Comparison of ENCODE assay signal across 14 cellular contexts in the genomic region with DNA sequence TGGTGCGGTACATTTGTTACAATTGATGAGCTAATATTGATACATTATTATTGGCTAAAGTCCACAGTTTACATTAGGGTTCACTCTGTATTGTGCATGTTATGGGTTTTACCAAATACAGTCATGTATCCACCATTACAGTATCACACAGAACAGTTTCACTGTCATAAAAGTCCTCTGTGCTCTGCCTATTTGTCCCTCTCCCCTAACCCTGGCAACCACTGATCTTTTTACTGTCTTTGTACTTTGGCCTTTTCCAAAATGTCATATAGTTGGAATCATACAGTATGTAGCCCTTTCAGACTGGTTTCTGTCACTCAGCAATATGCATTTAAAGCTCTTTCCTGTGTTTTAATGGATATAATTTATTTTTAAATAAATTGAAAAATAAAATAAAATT.
DNase-seq lines count a peak whose midpoint lies in the region; ATAC-seq and TF ChIP-seq lines count a peak whose summit lies in the region.
"Had no signal": no experiment of that assay in that cellular context is flagged by ENCODE, and none has a peak within 500 bp of the region (broad histone marks: within the 10 kb centered on the region; RNA-seq: fewer than 3 reads in every experiment).

No MANE protein-coding gene starts in this region.

- H3K79me2 ChIP-seq in osteoblast (ENCODE audit: insufficient read depth, low read length), result no peaks in the 10 kb centered on the region

- POLR2A ChIA-PET in WTC11 (lab: Charles Lee), result no interaction called here
- POLR2A ChIA-PET in CD8-positive, alpha-beta T cell (lab: Charles Lee), result no interaction called here

- no peak overlapping the region for H3K4me3 ChIP-seq in osteoblast (ENCODE audit: insufficient read depth, low read length)
- H3K4me3 ChIP-seq in CD8-positive, alpha-beta T cell (ENCODE audit: low read depth, low read length), result no peak overlapping the region
- H3K4me3 ChIP-seq: BLaER1 treated with 17β-estradiol and CSF1 and Interleukin-3, amounts not matched to agents 10 nM and 100 nM; HAP-1 had no signal

- H3K36me3 ChIP-seq in osteoblast (ENCODE audit: insufficient read depth, low read length), result no peaks in the 10 kb centered on the region
- H3K36me3 ChIP-seq in CD8-positive, alpha-beta T cell (ENCODE audit: insufficient read depth, low read length), result no peaks in the 10 kb centered on the region
- H3K36me3 ChIP-seq: BLaER1 treated with 17β-estradiol and CSF1 and Interleukin-3, amounts not matched to agents 10 nM and 100 nM; HAP-1 had no signal

- H3K27ac Mint-ChIP-seq in WTC11, result no peak overlapping the region
- H3K27ac Mint-ChIP-seq in dendritic cell treated with granulocyte-macrophage colony-stimulating factor and Interleukin-4, amounts not matched to agents 40 ng/mL and 50 ng/mL, for 4 days, result peak overlapping the region; percentile 47
- H3K27ac Mint-ChIP-seq in CD8-positive, alpha-beta T cell, result no peak overlapping the region
- H3K27ac Mint-ChIP-seq: B cell; CD8-positive, alpha-beta memory T cell had no signal

- no peak overlapping the region for H3K4me2 ChIP-seq in osteoblast (ENCODE audit: insufficient read depth, low read length)

- H2AFZ ChIP-seq in osteoblast (ENCODE audit: low read length), result peak overlapping the region; percentile 2

- TF ChIP-seq CTCF in WTC11 (IDR thresholded peaks at IDR 0.05), result no peak
- no peak for TF ChIP-seq CTCF in osteoblast (IDR thresholded peaks at IDR 0.05; ENCODE audit: extremely low read depth, low read depth, low read length)
- TF ChIP-seq CTCF in CD8-positive, alpha-beta T cell (IDR thresholded peaks at IDR 0.05), result no peak

- DNase-seq in WTC11 (ENCODE audit: low spot score), result no peak
- no peak for DNase-seq in osteoblast (ENCODE audit: insufficient read length, low spot score, missing footprints)
- no peak for DNase-seq in NCI-H1417 treated with DMSO at 0.1 percent for 48 hours (lab: John Stamatoyannopoulos, UW)
- DNase-seq in CD8-positive, alpha-beta T cell, result no peak
- DNase-seq in SIG-M5 (lab: John Stamatoyannopoulos, UW), result no peak
- no peak for DNase-seq in activated CD4-positive, alpha-beta T cell treated with anti-CD3 and anti-CD28 coated beads for 4 hours
- DNase-seq: CD8-positive, alpha-beta memory T cell; COR-L47; DMS 273 treated with DMSO at 0.1 percent for 48 hours; GF-D8 had no signal

- no peaks in the 10 kb centered on the region for H3K9me3 ChIP-seq in osteoblast (ENCODE audit: low read depth, low read length)
- H3K9me3 ChIP-seq in CD8-positive, alpha-beta T cell (ENCODE audit: low read length), result no peaks in the 10 kb centered on the region
- H3K9me3 ChIP-seq: BLaER1 treated with 17β-estradiol and CSF1 and Interleukin-3, amounts not matched to agents 10 nM and 100 nM; HAP-1 had no signal

- H3K27me3 Mint-ChIP-seq in WTC11 (ENCODE audit: low read depth), result no peaks in the 10 kb centered on the region
- H3K27me3 Mint-ChIP-seq in dendritic cell treated with granulocyte-macrophage colony-stimulating factor and Interleukin-4, amounts not matched to agents 40 ng/mL and 50 ng/mL, for 4 days, result no peaks in the 10 kb centered on the region
- no peaks in the 10 kb centered on the region for H3K27me3 Mint-ChIP-seq in CD8-positive, alpha-beta T cell (ENCODE audit: low read depth)
- H3K27me3 Mint-ChIP-seq: B cell; CD8-positive, alpha-beta memory T cell had no signal

- H3K4me1 ChIP-seq in osteoblast (ENCODE audit: insufficient read depth, low read length), result peaks cover 17% of the 10 kb centered on the region
- no peaks in the 10 kb centered on the region for H3K4me1 ChIP-seq in CD8-positive, alpha-beta T cell (ENCODE audit: insufficient read depth, low read length)
- H3K4me1 ChIP-seq: HAP-1 had no signal

- intact Hi-C loops in dendritic cell treated with granulocyte-macrophage colony-stimulating factor and Interleukin-4, amounts not matched to agents 40 ng/mL and 50 ng/mL, for 4 days (cut with micrococcal nuclease), result no loop called here
- intact Hi-C loops in CD8-positive, alpha-beta T cell (cut with DNase I, micrococcal nuclease), result loop anchor here in 1 of 2 experiments (5.0 kb wide), 1 partner anchor 70 kb away; no protein-coding TSS in a partner anchor

- peaks cover 28% of the 10 kb centered on the region for H3K4me1 Mint-ChIP-seq in WTC11
- H3K4me1 Mint-ChIP-seq in dendritic cell treated with granulocyte-macrophage colony-stimulating factor and Interleukin-4, amounts not matched to agents 40 ng/mL and 50 ng/mL, for 4 days (ENCODE audit: low read depth), result peaks cover 46% of the 10 kb centered on the region
- no peaks in the 10 kb centered on the region for H3K4me1 Mint-ChIP-seq in CD8-positive, alpha-beta T cell (ENCODE audit: low read depth)
- H3K4me1 Mint-ChIP-seq: B cell; CD8-positive, alpha-beta memory T cell had no signal

- H4K20me1 ChIP-seq in osteoblast (ENCODE audit: insufficient read depth, low read length), result no peaks in the 10 kb centered on the region
- H4K20me1 ChIP-seq: BLaER1 treated with 17β-estradiol and CSF1 and Interleukin-3, amounts not matched to agents 10 nM and 100 nM had no signal

- no peaks in the 10 kb centered on the region for H3K36me3 Mint-ChIP-seq in WTC11
- H3K36me3 Mint-ChIP-seq in dendritic cell treated with granulocyte-macrophage colony-stimulating factor and Interleukin-4, amounts not matched to agents 40 ng/mL and 50 ng/mL, for 4 days (ENCODE audit: low read depth), result no peaks in the 10 kb centered on the region
- no peaks in the 10 kb centered on the region for H3K36me3 Mint-ChIP-seq in CD8-positive, alpha-beta T cell
- H3K36me3 Mint-ChIP-seq: CD8-positive, alpha-beta memory T cell had no signal

- no peaks in the 10 kb centered on the region for H3K27me3 ChIP-seq in osteoblast (ENCODE audit: insufficient read depth, low read length)
- no peaks in the 10 kb centered on the region for H3K27me3 ChIP-seq in CD8-positive, alpha-beta T cell (ENCODE audit: insufficient read depth, low read length)
- H3K27me3 ChIP-seq: BLaER1 treated with 17β-estradiol and CSF1 and Interleukin-3, amounts not matched to agents 10 nM and 100 nM had no signal

- no peak for ATAC-seq in WTC11
- no peak for ATAC-seq in CD8-positive, alpha-beta T cell

- no peak overlapping the region for H3K4me3 Mint-ChIP-seq in WTC11
- no peak overlapping the region for H3K4me3 Mint-ChIP-seq in dendritic cell treated with granulocyte-macrophage colony-stimulating factor and Interleukin-4, amounts not matched to agents 40 ng/mL and 50 ng/mL, for 4 days
- H3K4me3 Mint-ChIP-seq in CD8-positive, alpha-beta T cell, result no peak overlapping the region
- H3K4me3 Mint-ChIP-seq: B cell; CD8-positive, alpha-beta memory T cell had no signal

- CTCF ChIA-PET in WTC11 (lab: Charles Lee), result no interaction called here
- CTCF ChIA-PET in CD8-positive, alpha-beta T cell (lab: Charles Lee), result interaction anchor here (1.3 kb wide), 1 partner anchor 26 kb away, joined by 3 read pairs; no protein-coding TSS in a partner anchor

- no peaks in the 10 kb centered on the region for H3K9me3 Mint-ChIP-seq in WTC11
- no peaks in the 10 kb centered on the region for H3K9me3 Mint-ChIP-seq in dendritic cell treated with granulocyte-macrophage colony-stimulating factor and Interleukin-4, amounts not matched to agents 40 ng/mL and 50 ng/mL, for 4 days
- no peaks in the 10 kb centered on the region for H3K9me3 Mint-ChIP-seq in CD8-positive, alpha-beta T cell
- H3K9me3 Mint-ChIP-seq: CD8-positive, alpha-beta memory T cell had no signal

- no peak overlapping the region for H3K27ac ChIP-seq in osteoblast (ENCODE audit: low read depth, low read length)
- no peak overlapping the region for H3K27ac ChIP-seq in CD8-positive, alpha-beta T cell (ENCODE audit: low read depth, low read length)

TF ChIP-seq in WTC11, 78 proteins besides CTCF, POLR2A, EP300 and RAD21:
- TF ChIP-seq TEAD4 (CRISPR knock-in tag; IDR thresholded peaks at IDR 0.05) (no peak), FOXK1 (CRISPR knock-in tag; IDR thresholded peaks at IDR 0.05) (no peak), HMGA2 (CRISPR knock-in tag; IDR thresholded peaks at IDR 0.05) (peak; percentile 26; the same call in 1 of the 2 replicates)
